In the genomic region with DNA sequence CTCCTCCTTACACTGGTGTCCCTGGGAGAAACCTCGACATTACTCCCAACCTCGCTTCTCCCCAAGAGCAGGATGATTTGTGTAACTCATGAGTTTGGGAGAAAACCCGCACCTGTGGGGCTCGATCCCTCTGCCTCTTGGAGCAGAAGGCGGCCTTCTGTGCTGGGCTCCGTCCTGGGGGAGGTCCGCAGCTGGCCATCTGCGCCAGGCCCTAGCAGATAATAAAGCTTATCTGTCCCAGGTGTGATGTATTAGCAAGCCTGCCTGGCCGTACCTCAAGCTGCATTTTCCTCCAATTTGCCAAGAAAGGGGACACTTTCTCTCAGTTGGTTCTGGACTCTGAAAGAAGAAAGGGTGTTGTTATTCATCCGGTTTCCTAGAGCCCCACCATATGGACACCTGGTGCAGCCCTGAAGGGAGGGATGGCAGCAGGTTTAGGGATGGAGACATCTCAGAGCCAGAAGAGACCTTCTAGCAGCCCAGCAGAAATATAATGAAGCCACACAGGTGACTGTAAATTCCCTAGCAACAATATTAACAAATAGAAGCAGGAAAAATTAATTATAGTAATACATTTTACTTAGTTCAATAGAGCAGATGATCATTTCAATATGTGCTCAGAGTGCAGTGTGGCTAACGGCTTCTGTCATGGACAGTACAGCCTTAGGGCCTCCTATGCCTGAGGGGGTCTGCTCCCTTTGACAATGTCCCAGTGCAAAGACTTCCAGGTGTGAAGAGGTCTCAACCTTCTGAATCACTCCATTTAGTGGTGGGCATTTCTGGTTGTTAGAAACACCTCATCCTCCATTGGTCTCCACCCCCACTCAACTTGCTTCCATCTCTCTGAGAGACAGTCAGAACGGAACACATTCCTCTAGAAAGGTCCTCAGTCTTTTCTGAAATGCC, we compare ENCODE assay signal across 1 cellular context.
A peak's percentile ranks its signal among the peaks of the same experiment; 100 is the strongest.
TF ChIP-seq lines count a peak whose summit lies in the region.

No MANE protein-coding gene starts in this region.

TF ChIP-seq in K562, 482 proteins besides CTCF, POLR2A, EP300 and RAD21 (continued from another document and continues in another):
- TF ChIP-seq, protein P1, sequence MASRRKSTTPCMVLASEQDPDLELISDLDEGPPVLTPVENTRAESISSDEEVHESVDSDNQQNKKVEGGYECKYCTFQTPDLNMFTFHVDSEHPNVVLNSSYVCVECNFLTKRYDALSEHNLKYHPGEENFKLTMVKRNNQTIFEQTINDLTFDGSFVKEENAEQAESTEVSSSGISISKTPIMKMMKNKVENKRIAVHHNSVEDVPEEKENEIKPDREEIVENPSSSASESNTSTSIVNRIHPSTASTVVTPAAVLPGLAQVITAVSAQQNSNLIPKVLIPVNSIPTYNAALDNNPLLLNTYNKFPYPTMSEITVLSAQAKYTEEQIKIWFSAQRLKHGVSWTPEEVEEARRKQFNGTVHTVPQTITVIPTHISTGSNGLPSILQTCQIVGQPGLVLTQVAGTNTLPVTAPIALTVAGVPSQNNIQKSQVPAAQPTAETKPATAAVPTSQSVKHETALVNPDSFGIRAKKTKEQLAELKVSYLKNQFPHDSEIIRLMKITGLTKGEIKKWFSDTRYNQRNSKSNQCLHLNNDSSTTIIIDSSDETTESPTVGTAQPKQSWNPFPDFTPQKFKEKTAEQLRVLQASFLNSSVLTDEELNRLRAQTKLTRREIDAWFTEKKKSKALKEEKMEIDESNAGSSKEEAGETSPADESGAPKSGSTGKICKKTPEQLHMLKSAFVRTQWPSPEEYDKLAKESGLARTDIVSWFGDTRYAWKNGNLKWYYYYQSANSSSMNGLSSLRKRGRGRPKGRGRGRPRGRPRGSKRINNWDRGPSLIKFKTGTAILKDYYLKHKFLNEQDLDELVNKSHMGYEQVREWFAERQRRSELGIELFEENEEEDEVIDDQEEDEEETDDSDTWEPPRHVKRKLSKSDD (conservative IDR thresholded peaks at IDR 0.05; ENCODE audit: low read length) = no peak
- peak; percentile 8 for TF ChIP-seq RBBP5 (IDR thresholded peaks at IDR 0.05; ENCODE audit: borderline replicate concordance, insufficient read depth, low read length, poor library complexity, severe bottlenecking)
- no peak for TF ChIP-seq TAF15 (IDR thresholded peaks at IDR 0.05; ENCODE audit: low read depth, low read length)
- no peak for TF ChIP-seq ZBED1 (IDR thresholded peaks at IDR 0.05)
- peak; percentile 15; the same call in 1 of the 2 replicates for TF ChIP-seq ZNF444 (CRISPR knock-in tag; IDR thresholded peaks at IDR 0.05)
- peak; percentile 42 for TF ChIP-seq SMAD4 (CRISPR knock-in tag; conservative IDR thresholded peaks at IDR 0.05)
- TF ChIP-seq ZC3H11A (IDR thresholded peaks at IDR 0.05; ENCODE audit: low read depth, low read length) = no peak
- TF ChIP-seq XRCC3 (IDR thresholded peaks at IDR 0.05) = no peak
- TF ChIP-seq MCM5 (IDR thresholded peaks at IDR 0.05; ENCODE audit: low read depth) = no peak
- TF ChIP-seq GATA2 (CRISPR knock-in tag; IDR thresholded peaks at IDR 0.05) = peak; percentile 77
- TF ChIP-seq MYC (IDR thresholded peaks at IDR 0.05; ENCODE audit: low read depth, low read length) = no peak; the same call in 1 of the 2 replicates
- no peak for TF ChIP-seq MYC (CRISPR knock-in tag; IDR thresholded peaks at IDR 0.05; ENCODE audit: borderline replicate concordance, low read depth)
- TF ChIP-seq, protein P2, sequence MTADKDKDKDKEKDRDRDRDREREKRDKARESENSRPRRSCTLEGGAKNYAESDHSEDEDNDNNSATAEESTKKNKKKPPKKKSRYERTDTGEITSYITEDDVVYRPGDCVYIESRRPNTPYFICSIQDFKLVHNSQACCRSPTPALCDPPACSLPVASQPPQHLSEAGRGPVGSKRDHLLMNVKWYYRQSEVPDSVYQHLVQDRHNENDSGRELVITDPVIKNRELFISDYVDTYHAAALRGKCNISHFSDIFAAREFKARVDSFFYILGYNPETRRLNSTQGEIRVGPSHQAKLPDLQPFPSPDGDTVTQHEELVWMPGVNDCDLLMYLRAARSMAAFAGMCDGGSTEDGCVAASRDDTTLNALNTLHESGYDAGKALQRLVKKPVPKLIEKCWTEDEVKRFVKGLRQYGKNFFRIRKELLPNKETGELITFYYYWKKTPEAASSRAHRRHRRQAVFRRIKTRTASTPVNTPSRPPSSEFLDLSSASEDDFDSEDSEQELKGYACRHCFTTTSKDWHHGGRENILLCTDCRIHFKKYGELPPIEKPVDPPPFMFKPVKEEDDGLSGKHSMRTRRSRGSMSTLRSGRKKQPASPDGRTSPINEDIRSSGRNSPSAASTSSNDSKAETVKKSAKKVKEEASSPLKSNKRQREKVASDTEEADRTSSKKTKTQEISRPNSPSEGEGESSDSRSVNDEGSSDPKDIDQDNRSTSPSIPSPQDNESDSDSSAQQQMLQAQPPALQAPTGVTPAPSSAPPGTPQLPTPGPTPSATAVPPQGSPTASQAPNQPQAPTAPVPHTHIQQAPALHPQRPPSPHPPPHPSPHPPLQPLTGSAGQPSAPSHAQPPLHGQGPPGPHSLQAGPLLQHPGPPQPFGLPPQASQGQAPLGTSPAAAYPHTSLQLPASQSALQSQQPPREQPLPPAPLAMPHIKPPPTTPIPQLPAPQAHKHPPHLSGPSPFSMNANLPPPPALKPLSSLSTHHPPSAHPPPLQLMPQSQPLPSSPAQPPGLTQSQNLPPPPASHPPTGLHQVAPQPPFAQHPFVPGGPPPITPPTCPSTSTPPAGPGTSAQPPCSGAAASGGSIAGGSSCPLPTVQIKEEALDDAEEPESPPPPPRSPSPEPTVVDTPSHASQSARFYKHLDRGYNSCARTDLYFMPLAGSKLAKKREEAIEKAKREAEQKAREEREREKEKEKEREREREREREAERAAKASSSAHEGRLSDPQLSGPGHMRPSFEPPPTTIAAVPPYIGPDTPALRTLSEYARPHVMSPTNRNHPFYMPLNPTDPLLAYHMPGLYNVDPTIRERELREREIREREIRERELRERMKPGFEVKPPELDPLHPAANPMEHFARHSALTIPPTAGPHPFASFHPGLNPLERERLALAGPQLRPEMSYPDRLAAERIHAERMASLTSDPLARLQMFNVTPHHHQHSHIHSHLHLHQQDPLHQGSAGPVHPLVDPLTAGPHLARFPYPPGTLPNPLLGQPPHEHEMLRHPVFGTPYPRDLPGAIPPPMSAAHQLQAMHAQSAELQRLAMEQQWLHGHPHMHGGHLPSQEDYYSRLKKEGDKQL (CRISPR knock-in tag; IDR thresholded peaks at IDR 0.05; ENCODE audit: borderline replicate concordance) = no peak
- TF ChIP-seq SRF (CRISPR knock-in tag; IDR thresholded peaks at IDR 0.05) = no peak
- TF ChIP-seq, protein P3, sequence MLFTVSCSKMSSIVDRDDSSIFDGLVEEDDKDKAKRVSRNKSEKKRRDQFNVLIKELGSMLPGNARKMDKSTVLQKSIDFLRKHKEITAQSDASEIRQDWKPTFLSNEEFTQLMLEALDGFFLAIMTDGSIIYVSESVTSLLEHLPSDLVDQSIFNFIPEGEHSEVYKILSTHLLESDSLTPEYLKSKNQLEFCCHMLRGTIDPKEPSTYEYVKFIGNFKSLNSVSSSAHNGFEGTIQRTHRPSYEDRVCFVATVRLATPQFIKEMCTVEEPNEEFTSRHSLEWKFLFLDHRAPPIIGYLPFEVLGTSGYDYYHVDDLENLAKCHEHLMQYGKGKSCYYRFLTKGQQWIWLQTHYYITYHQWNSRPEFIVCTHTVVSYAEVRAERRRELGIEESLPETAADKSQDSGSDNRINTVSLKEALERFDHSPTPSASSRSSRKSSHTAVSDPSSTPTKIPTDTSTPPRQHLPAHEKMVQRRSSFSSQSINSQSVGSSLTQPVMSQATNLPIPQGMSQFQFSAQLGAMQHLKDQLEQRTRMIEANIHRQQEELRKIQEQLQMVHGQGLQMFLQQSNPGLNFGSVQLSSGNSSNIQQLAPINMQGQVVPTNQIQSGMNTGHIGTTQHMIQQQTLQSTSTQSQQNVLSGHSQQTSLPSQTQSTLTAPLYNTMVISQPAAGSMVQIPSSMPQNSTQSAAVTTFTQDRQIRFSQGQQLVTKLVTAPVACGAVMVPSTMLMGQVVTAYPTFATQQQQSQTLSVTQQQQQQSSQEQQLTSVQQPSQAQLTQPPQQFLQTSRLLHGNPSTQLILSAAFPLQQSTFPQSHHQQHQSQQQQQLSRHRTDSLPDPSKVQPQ (CRISPR knock-in tag; IDR thresholded peaks at IDR 0.05; ENCODE audit: borderline replicate concordance) = 0 out of 2 replicates have a peak, but pooled peaks have one; percentile 73
- TF ChIP-seq POLR2AphosphoS5 (IDR thresholded peaks at IDR 0.05; ENCODE audit: control insufficient read depth, insufficient read depth, low read depth, low read length) = peak; percentile 87
- no peak for TF ChIP-seq HDAC3 (IDR thresholded peaks at IDR 0.05; ENCODE audit: borderline replicate concordance, partially characterized antibody)
- no peak for TF ChIP-seq TRIM28 (IDR thresholded peaks at IDR 0.05)
- TF ChIP-seq SMARCC2 (IDR thresholded peaks at IDR 0.05; ENCODE audit: low read depth) = no peak
- TF ChIP-seq, protein P4, sequence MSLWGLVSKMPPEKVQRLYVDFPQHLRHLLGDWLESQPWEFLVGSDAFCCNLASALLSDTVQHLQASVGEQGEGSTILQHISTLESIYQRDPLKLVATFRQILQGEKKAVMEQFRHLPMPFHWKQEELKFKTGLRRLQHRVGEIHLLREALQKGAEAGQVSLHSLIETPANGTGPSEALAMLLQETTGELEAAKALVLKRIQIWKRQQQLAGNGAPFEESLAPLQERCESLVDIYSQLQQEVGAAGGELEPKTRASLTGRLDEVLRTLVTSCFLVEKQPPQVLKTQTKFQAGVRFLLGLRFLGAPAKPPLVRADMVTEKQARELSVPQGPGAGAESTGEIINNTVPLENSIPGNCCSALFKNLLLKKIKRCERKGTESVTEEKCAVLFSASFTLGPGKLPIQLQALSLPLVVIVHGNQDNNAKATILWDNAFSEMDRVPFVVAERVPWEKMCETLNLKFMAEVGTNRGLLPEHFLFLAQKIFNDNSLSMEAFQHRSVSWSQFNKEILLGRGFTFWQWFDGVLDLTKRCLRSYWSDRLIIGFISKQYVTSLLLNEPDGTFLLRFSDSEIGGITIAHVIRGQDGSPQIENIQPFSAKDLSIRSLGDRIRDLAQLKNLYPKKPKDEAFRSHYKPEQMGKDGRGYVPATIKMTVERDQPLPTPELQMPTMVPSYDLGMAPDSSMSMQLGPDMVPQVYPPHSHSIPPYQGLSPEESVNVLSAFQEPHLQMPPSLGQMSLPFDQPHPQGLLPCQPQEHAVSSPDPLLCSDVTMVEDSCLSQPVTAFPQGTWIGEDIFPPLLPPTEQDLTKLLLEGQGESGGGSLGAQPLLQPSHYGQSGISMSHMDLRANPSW (CRISPR knock-in tag; IDR thresholded peaks at IDR 0.05) = 0 out of 2 replicates have a peak, but pooled peaks have one; percentile 54
- no peak for TF ChIP-seq SIX5 (IDR thresholded peaks at IDR 0.05; ENCODE audit: borderline replicate concordance in 1 of 2, insufficient read depth in 1 of 2, low read depth in 1 of 2, low read length in 2 of 2)
- no peak for TF ChIP-seq WHSC1 (IDR thresholded peaks at IDR 0.05; ENCODE audit: low read length)
- no peak for TF ChIP-seq CHD1 (IDR thresholded peaks at IDR 0.05; ENCODE audit: low read length)
- TF ChIP-seq DMBX1 (CRISPR knock-in tag; IDR thresholded peaks at IDR 0.05; ENCODE audit: borderline replicate concordance) = peak; percentile 38
- no peak for TF ChIP-seq ZFP36 (IDR thresholded peaks at IDR 0.05; ENCODE audit: low read depth, low read length, partially characterized antibody)
- no peak for TF ChIP-seq SMAD2 (IDR thresholded peaks at IDR 0.05; ENCODE audit: low read depth, low read length)
- TF ChIP-seq HDAC6 (IDR thresholded peaks at IDR 0.05; ENCODE audit: low read depth, low read length) = no peak
- TF ChIP-seq ZC3H4 (CRISPR knock-in tag; IDR thresholded peaks at IDR 0.05; ENCODE audit: borderline replicate concordance) = no peak; the same call in 1 of the 2 replicates
- TF ChIP-seq, protein P5, sequence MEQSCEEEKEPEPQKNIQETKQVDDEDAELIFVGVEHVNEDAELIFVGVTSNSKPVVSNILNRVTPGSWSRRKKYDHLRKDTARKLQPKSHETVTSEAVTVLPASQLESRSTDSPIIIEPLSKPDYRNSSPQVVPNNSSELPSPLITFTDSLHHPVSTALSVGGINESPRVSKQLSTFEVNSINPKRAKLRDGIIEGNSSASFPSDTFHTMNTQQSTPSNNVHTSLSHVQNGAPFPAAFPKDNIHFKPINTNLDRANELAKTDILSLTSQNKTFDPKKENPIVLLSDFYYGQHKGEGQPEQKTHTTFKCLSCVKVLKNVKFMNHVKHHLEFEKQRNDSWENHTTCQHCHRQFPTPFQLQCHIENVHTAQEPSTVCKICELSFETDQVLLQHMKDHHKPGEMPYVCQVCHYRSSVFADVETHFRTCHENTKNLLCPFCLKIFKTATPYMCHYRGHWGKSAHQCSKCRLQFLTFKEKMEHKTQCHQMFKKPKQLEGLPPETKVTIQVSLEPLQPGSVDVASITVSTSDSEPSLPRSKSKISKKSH (CRISPR knock-in tag; IDR thresholded peaks at IDR 0.05) = no peak
- no peak for TF ChIP-seq HEY1 (CRISPR knock-in tag; IDR thresholded peaks at IDR 0.05; ENCODE audit: borderline replicate concordance)
- TF ChIP-seq KAT8 (IDR thresholded peaks at IDR 0.05; ENCODE audit: low read depth) = no peak
- TF ChIP-seq ZNF695 (CRISPR knock-in tag; IDR thresholded peaks at IDR 0.05) = no peak
- TF ChIP-seq, protein P6, sequence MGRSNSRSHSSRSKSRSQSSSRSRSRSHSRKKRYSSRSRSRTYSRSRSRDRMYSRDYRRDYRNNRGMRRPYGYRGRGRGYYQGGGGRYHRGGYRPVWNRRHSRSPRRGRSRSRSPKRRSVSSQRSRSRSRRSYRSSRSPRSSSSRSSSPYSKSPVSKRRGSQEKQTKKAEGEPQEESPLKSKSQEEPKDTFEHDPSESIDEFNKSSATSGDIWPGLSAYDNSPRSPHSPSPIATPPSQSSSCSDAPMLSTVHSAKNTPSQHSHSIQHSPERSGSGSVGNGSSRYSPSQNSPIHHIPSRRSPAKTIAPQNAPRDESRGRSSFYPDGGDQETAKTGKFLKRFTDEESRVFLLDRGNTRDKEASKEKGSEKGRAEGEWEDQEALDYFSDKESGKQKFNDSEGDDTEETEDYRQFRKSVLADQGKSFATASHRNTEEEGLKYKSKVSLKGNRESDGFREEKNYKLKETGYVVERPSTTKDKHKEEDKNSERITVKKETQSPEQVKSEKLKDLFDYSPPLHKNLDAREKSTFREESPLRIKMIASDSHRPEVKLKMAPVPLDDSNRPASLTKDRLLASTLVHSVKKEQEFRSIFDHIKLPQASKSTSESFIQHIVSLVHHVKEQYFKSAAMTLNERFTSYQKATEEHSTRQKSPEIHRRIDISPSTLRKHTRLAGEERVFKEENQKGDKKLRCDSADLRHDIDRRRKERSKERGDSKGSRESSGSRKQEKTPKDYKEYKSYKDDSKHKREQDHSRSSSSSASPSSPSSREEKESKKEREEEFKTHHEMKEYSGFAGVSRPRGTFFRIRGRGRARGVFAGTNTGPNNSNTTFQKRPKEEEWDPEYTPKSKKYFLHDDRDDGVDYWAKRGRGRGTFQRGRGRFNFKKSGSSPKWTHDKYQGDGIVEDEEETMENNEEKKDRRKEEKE (IDR thresholded peaks at IDR 0.05; ENCODE audit: borderline replicate concordance in 1 of 2, control insufficient read depth in 1 of 2, low read depth in 2 of 2, low read length in 1 of 2) = no peak
- no peak for TF ChIP-seq CREBBP (IDR thresholded peaks at IDR 0.05; ENCODE audit: low read depth, low read length)
- TF ChIP-seq, protein P7, sequence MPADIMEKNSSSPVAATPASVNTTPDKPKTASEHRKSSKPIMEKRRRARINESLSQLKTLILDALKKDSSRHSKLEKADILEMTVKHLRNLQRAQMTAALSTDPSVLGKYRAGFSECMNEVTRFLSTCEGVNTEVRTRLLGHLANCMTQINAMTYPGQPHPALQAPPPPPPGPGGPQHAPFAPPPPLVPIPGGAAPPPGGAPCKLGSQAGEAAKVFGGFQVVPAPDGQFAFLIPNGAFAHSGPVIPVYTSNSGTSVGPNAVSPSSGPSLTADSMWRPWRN (IDR thresholded peaks at IDR 0.05; ENCODE audit: low read depth) = no peak
- no peak for TF ChIP-seq SREBF2 (CRISPR knock-in tag; IDR thresholded peaks at IDR 0.05)
- TF ChIP-seq CAMTA2 (CRISPR knock-in tag; conservative IDR thresholded peaks at IDR 0.05) = no peak
- TF ChIP-seq GATAD2B (IDR thresholded peaks at IDR 0.05; ENCODE audit: borderline replicate concordance) = peak; percentile 26
- TF ChIP-seq MED1 (CRISPR knock-in tag; IDR thresholded peaks at IDR 0.05; ENCODE audit: borderline replicate concordance) = no peak
